Comparison of ENCODE assay signal across 17 cellular contexts in the genomic region with DNA sequence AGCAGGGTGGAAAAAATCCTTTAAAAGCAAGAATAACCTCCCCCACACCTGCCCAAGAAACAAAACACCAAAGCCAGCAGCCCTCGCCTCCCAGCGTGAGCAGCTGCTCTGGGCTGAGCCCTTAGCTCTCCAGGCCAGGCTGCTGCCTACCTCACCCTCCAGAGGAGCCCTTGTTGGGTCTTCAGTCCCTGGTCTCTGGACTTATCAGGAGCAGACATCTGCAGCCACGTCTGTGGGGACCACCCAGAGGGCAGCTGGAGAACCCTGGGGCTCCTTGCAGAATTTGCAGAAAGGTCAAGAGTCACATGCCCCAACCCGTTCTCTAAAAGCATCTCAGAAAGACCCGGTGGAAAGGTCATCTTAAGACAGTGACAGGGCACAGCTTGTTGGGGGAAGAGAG.
DNase-seq lines count a peak whose midpoint lies in the region; ATAC-seq, FAIRE-seq and TF ChIP-seq lines count a peak whose summit lies in the region.
"Had no signal": no experiment of that assay in that cellular context is flagged by ENCODE, and none has a peak within 500 bp of the region (broad histone marks: within the 10 kb centered on the region; RNA-seq: fewer than 3 reads in every experiment).

No MANE protein-coding gene starts in this region.

- CTCF ChIA-PET in activated CD8-positive, alpha-beta T cell treated with anti-CD3 and anti-CD28 coated beads for 36 hours (lab: Charles Lee) = no interaction called here

- no peaks in the 10 kb centered on the region for H3K4me1 Mint-ChIP-seq in activated CD8-positive, alpha-beta T cell treated with anti-CD3 and anti-CD28 coated beads for 36 hours (ENCODE audit: low read depth)
- H3K4me1 Mint-ChIP-seq: activated naive CD8-positive, alpha-beta T cell treated with anti-CD3 and anti-CD28 coated beads, Interleukin-2, amount 50 U/mL, for 24 hours had no signal

- H3K4me1 ChIP-seq in cardiac muscle cell (ENCODE audit: low read depth) (peaks cover 22% of the 10 kb centered on the region), right cardiac atrium (ENCODE audit: control insufficient read depth, insufficient read depth, low read length) (peaks cover 2% of the 10 kb centered on the region), SJCRH30 (peaks cover 78% of the 10 kb centered on the region), kidney (ENCODE audit: control insufficient read depth in 1 of 2, insufficient read depth in 1 of 2, low read depth in 1 of 2, low read length in 2 of 2) (no peaks in the 10 kb centered on the region), upper lobe of right lung (peaks cover 3% of the 10 kb centered on the region)

- no peak for TF ChIP-seq CTCF in cardiac muscle cell (IDR thresholded peaks at IDR 0.05; ENCODE audit: low read depth, low read length)
- no peak for TF ChIP-seq CTCF in kidney (IDR thresholded peaks at IDR 0.05; ENCODE audit: borderline replicate concordance, extremely low read depth, insufficient read depth)
- TF ChIP-seq CTCF in upper lobe of right lung (IDR thresholded peaks at IDR 0.05) = no peak
- no peak for TF ChIP-seq CTCF in activated CD8-positive, alpha-beta T cell treated with anti-CD3 and anti-CD28 coated beads for 36 hours (IDR thresholded peaks at IDR 0.05)

- H3K9ac ChIP-seq in kidney (ENCODE audit: low read length in 2 of 2) = no peak overlapping the region

- no peaks in the 10 kb centered on the region for H3K9me3 Mint-ChIP-seq in activated CD8-positive, alpha-beta T cell treated with anti-CD3 and anti-CD28 coated beads for 36 hours
- H3K9me3 Mint-ChIP-seq: activated naive CD8-positive, alpha-beta T cell treated with anti-CD3 and anti-CD28 coated beads, Interleukin-2, amount 50 U/mL, for 24 hours had no signal

- no peak for FAIRE-seq in kidney (lab: Jason Lieb, UNC)
- FAIRE-seq: small intestine had no signal

- intact Hi-C loops in right cardiac atrium (cut with DNase I) = no loop called here
- intact Hi-C loops in kidney (cut with DNase I) = no loop called here
- intact Hi-C loops in upper lobe of right lung (cut with DNase I) = no loop called here
- intact Hi-C loops in activated CD8-positive, alpha-beta T cell treated with anti-CD3 and anti-CD28 coated beads for 36 hours (cut with micrococcal nuclease) = no loop called here

- H3K27ac ChIP-seq in cardiac muscle cell (peak overlapping the region; percentile 24), right cardiac atrium (ENCODE audit: low read length) (no peak overlapping the region), SJCRH30 (peak overlapping the region; percentile 95), kidney (ENCODE audit: low read depth in 2 of 2, low read length in 2 of 2) (no peak overlapping the region), upper lobe of right lung (peak overlapping the region; percentile 25)
- H3K27ac ChIP-seq: neutrophil had no signal

- POLR2A ChIA-PET in activated CD8-positive, alpha-beta T cell treated with anti-CD3 and anti-CD28 coated beads for 36 hours (lab: Charles Lee) = no interaction called here

- H3K27me3 ChIP-seq in cardiac muscle cell (no peaks in the 10 kb centered on the region), right cardiac atrium (ENCODE audit: control insufficient read depth, insufficient read depth) (no peaks in the 10 kb centered on the region), SJCRH30 (no peaks in the 10 kb centered on the region), upper lobe of right lung (no peaks in the 10 kb centered on the region)
- H3K27me3 ChIP-seq: heart right ventricle, neutrophil had no signal

- WGBS in right cardiac atrium = 56% methylated on average over 5 of the region's 5 CpGs

- no peaks in the 10 kb centered on the region for H3K36me3 Mint-ChIP-seq in activated CD8-positive, alpha-beta T cell treated with anti-CD3 and anti-CD28 coated beads for 36 hours (ENCODE audit: low read depth)

- no peaks in the 10 kb centered on the region for H3K9me3 ChIP-seq in cardiac muscle cell (ENCODE audit: low read depth)
- no peaks in the 10 kb centered on the region for H3K9me3 ChIP-seq in right cardiac atrium (ENCODE audit: control insufficient read depth, low read length)
- no peaks in the 10 kb centered on the region for H3K9me3 ChIP-seq in SJCRH30 (replicated peaks)
- no peaks in the 10 kb centered on the region for H3K9me3 ChIP-seq in kidney (ENCODE audit: control insufficient read depth in 1 of 2, low read length in 2 of 2)
- H3K9me3 ChIP-seq in upper lobe of right lung = no peaks in the 10 kb centered on the region
- H3K9me3 ChIP-seq: heart right ventricle, neutrophil had no signal

- H3K27me3 Mint-ChIP-seq in activated CD8-positive, alpha-beta T cell treated with anti-CD3 and anti-CD28 coated beads for 36 hours = no peaks in the 10 kb centered on the region

- peak in 1 of 2 donors; percentile 28 for DNase-seq in cardiac muscle cell (ENCODE audit: low read depth in 1 of 2, low spot score in 1 of 2)
- no peak for DNase-seq in right cardiac atrium
- DNase-seq in SJCRH30 = peak; percentile 98 to 99
- DNase-seq in kidney = peak; percentile 39
- no peak for DNase-seq in upper lobe of right lung
- no peak for DNase-seq in UCSD-AML1 (lab: John Stamatoyannopoulos, UW; ENCODE audit: unreplicated experiment)
- DNase-seq in activated effector memory CD4-positive, alpha-beta T cell treated with anti-CD3 and anti-CD28 coated beads, Interleukin-2, amount 50 U/mL, for 16 hours = no peak
- DNase-seq in activated CD8-positive, alpha-beta T cell treated with anti-CD3 and anti-CD28 coated beads for 36 hours = no peak
- DNase-seq: activated CD4-positive, alpha-beta T cell treated with anti-CD3 and anti-CD28 coated beads for 1 hour; activated naive CD8-positive, alpha-beta T cell treated with anti-CD3 and anti-CD28 coated beads, Interleukin-2, amount 50 U/mL, for 24 hours; Calu3; heart right ventricle; small intestine; substantia nigra; T-helper 1 cell had no signal

- no peaks in the 10 kb centered on the region for H3K36me3 ChIP-seq in cardiac muscle cell
- no peaks in the 10 kb centered on the region for H3K36me3 ChIP-seq in SJCRH30
- H3K36me3 ChIP-seq in kidney (ENCODE audit: control insufficient read depth in 1 of 2, insufficient read depth in 2 of 2, low read length in 2 of 2) = no peaks in the 10 kb centered on the region
- H3K36me3 ChIP-seq in upper lobe of right lung = no peaks in the 10 kb centered on the region
- H3K36me3 ChIP-seq: heart right ventricle, neutrophil had no signal

- H3K4me3 ChIP-seq in cardiac muscle cell (no peak overlapping the region), right cardiac atrium (ENCODE audit: low read length) (no peak overlapping the region), SJCRH30 (peak overlapping the region; percentile 39), kidney (ENCODE audit: low read length in 2 of 2) (no peak overlapping the region), upper lobe of right lung (no peak overlapping the region)
- H3K4me3 ChIP-seq: heart right ventricle had no signal

- no peak overlapping the region for H3K4me3 Mint-ChIP-seq in activated CD8-positive, alpha-beta T cell treated with anti-CD3 and anti-CD28 coated beads for 36 hours
- H3K4me3 Mint-ChIP-seq: activated naive CD8-positive, alpha-beta T cell treated with anti-CD3 and anti-CD28 coated beads, Interleukin-2, amount 50 U/mL, for 24 hours had no signal

- ATAC-seq in right cardiac atrium (no peak), upper lobe of right lung (peak; percentile 35)
- ATAC-seq in activated CD8-positive, alpha-beta T cell treated with anti-CD3 and anti-CD28 coated beads for 36 hours = no peak
- ATAC-seq: activated naive CD8-positive, alpha-beta T cell treated with anti-CD3 and anti-CD28 coated beads, Interleukin-2, amount 50 U/mL, for 24 hours; Panc1 had no signal

- no peak overlapping the region for H3K27ac Mint-ChIP-seq in activated CD8-positive, alpha-beta T cell treated with anti-CD3 and anti-CD28 coated beads for 36 hours
- H3K27ac Mint-ChIP-seq: activated naive CD8-positive, alpha-beta T cell treated with anti-CD3 and anti-CD28 coated beads, Interleukin-2, amount 50 U/mL, for 24 hours had no signal

Comparison
In these comparisons a context has a peak if more than half of its experiments do, and no peak if none do; other contexts are left out.
1. H3K27ac ChIP-seq: peak in cardiac muscle cell (single experiment), SJCRH30 (single experiment) and upper lobe of right lung (single experiment); none in right cardiac atrium (single experiment) and kidney (0 of 2).
2. DNase-seq: peak in SJCRH30 (2 of 2) and kidney (single experiment); none in right cardiac atrium (0 of 3), upper lobe of right lung (single experiment), UCSD-AML1 (single experiment), activated effector memory CD4-positive, alpha-beta T cell treated with anti-CD3 and anti-CD28 coated beads, Interleukin-2, amount 50 U/mL, for 16 hours (single experiment) and activated CD8-positive, alpha-beta T cell treated with anti-CD3 and anti-CD28 coated beads for 36 hours (single experiment).